ENCODE assay signal across 8 cellular contexts in the genomic region with DNA sequence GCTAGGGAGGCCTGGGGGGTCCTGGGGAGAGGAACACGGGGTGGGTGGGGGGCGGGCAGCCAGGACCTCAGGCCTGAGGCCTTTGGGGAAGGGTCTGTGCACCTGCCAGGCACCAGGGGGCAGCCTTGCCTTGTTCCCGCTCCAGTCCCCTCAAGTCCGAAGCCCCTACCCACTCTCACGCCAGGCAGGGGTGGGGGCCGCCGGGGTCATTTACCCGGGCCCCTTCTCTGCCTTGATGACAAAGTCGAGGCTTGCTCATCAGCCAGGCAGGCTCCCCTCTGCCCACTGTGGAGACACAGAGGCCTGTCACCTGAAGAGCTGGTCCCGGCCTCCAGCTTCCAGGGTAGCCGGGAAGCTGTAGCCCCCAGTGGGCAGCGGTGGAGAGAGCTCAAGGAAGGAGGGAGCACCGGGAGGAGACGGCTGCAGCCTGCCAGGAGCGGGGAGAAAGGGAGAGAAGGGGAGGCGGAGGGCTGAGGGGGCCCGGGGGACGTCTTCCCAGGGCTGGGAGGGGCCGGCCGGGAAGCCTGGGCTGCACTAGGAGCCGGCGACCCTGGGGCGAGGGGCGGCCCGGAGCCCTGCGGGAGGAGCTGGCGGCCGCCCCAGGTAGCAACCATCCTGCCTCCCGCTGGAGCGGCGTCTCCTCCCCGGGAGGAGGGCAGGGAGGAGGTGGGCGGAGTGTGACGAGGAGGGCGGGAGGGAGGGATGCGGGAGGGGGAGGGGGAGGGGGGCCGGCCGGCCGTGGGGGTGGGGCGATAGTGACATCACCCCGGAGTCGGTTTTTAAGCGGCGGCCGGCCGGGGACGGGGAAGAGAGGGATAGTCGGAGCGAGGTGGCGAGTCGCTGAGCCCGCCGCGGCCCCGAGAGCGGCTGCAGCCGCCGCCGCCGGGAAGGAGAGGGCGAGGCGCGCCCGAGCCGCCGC. TPM values are rescaled to one million over a fixed set of nuclear protein-coding genes. Genes with fewer than 3 reads are reported as not detected.
DNase-seq lines count a peak whose midpoint lies in the region; ATAC-seq and TF ChIP-seq lines count a peak whose summit lies in the region.

A gene (plus strand): TSS at position 806 of the 919 bp plus-strand sequence. CDS start 649 bp downstream, outside the sequence.

- H3K36me3 Mint-ChIP-seq in activated naive CD8-positive, alpha-beta T cell treated with anti-CD3 and anti-CD28 coated beads, Interleukin-2, amount 50 U/mL, for 24 hours (ENCODE audit: low read depth), result no peaks in the 10 kb centered on the region

- no peaks in the 10 kb centered on the region for H3K79me2 ChIP-seq in OCI-LY7 (ENCODE audit: insufficient read depth, low read depth, low read length)

- WGBS in heart left ventricle, 4 donors, result 1 to 46% (median 21%) methylated on average over 27 to 60 of the region's 66 CpGs

- H4K20me1 ChIP-seq in OCI-LY7 (ENCODE audit: insufficient read depth, low read length), result no peaks in the 10 kb centered on the region

- H3K4me2 ChIP-seq in OCI-LY7 (ENCODE audit: low read length), result peak within 1 kb of the TSS; percentile 51

- ATAC-seq in activated naive CD8-positive, alpha-beta T cell treated with anti-CD3 and anti-CD28 coated beads, Interleukin-2, amount 50 U/mL, for 24 hours, result peak; percentile 34
- ATAC-seq in heart left ventricle (peak; percentile 43 to 69 (median 56)), HG03196 (IDR thresholded peaks at IDR 0.05; ENCODE audit: unreplicated experiment) (no peak), GM19395 (IDR thresholded peaks at IDR 0.05; ENCODE audit: unreplicated experiment) (no peak)

- peak within 1 kb of the TSS; percentile 45 for H3K4me3 ChIP-seq in BJ (ENCODE audit: low read depth, low read length)
- peak within 1 kb of the TSS; percentile 50 for H3K4me3 ChIP-seq in HAP-1
- H3K4me3 ChIP-seq in OCI-LY7 (ENCODE audit: low read depth, low read length, poor library complexity, severe bottlenecking), result peak within 1 kb of the TSS; percentile 47
- H3K4me3 ChIP-seq in heart left ventricle, result peak within 1 kb of the TSS in 11 of 12 donors; percentile 20 to 69 (median 50)

- H3K4me1 Mint-ChIP-seq in activated naive CD8-positive, alpha-beta T cell treated with anti-CD3 and anti-CD28 coated beads, Interleukin-2, amount 50 U/mL, for 24 hours, result no peaks in the 10 kb centered on the region

- intact Hi-C loops in OCI-LY7 (cut with micrococcal nuclease; ENCODE audit: unreplicated experiment) (loop anchor here (10.0 kb wide), 1 partner anchor 77 kb away; a partner anchor contains a TSS), heart left ventricle (cut with DNase I) (loop anchor here in 1 of 10 donors (1.0 kb wide), 1 partner anchor 21 kb away; no protein-coding TSS in a partner anchor), posterior cingulate gyrus (cut with DNase I) (no loop called here)

- no peak for TF ChIP-seq POLR2A in heart left ventricle (IDR thresholded peaks at IDR 0.05)

- peaks cover 9% of the 10 kb centered on the region for H3K9me3 ChIP-seq in HAP-1
- no peaks in the 10 kb centered on the region for H3K9me3 ChIP-seq in OCI-LY7 (ENCODE audit: low read length)
- H3K9me3 ChIP-seq in heart left ventricle, result peaks cover 0 to 4% (median 0%) of the 10 kb centered on the region in 12 donors

- DNase-seq in BJ (ENCODE audit: low read depth), result no peak
- DNase-seq in HAP-1 (ENCODE audit: low spot score in 2 of 2), result peak; percentile 81 to 93
- peak; percentile 31 for DNase-seq in OCI-LY7 (ENCODE audit: low spot score)
- peak; percentile 44 for DNase-seq in activated naive CD8-positive, alpha-beta T cell treated with anti-CD3 and anti-CD28 coated beads, Interleukin-2, amount 50 U/mL, for 24 hours
- DNase-seq in heart left ventricle, result peak; percentile 78 to 89 (median 79)
- peak; percentile 69 to 96 (median 76) for DNase-seq in posterior cingulate gyrus

- H3K36me3 ChIP-seq in BJ (ENCODE audit: control insufficient read depth, insufficient read depth, low read length) (no peaks in the 10 kb centered on the region), HAP-1 (replicated peaks) (peaks cover 27% of the 10 kb centered on the region), OCI-LY7 (ENCODE audit: insufficient read depth, low read length) (no peaks in the 10 kb centered on the region), heart left ventricle (no peaks in the 10 kb centered on the region)

- H2AFZ ChIP-seq in OCI-LY7 (ENCODE audit: low read length), result no peak within 1 kb of the TSS

- H3K27ac ChIP-seq in OCI-LY7 (ENCODE audit: low read depth, low read length, poor library complexity, severe bottlenecking) (no peak within 1 kb of the TSS), heart left ventricle (peak within 1 kb of the TSS; percentile 58 to 92 (median 80))

- no TSS peak for BruUV-seq in OCI-LY7 (replicated peaks; lab: Mats Ljungman, UMichigan)

- H3K4me1 ChIP-seq in HAP-1 (peaks cover 46% of the 10 kb centered on the region), OCI-LY7 (ENCODE audit: insufficient read depth, low read length, poor library complexity, severe bottlenecking) (no peaks in the 10 kb centered on the region), heart left ventricle (peaks cover 0 to 8% (median 0%) of the 10 kb centered on the region in 12 donors)

- no peaks in the 10 kb centered on the region for H3K9me3 Mint-ChIP-seq in activated naive CD8-positive, alpha-beta T cell treated with anti-CD3 and anti-CD28 coated beads, Interleukin-2, amount 50 U/mL, for 24 hours

- peak; percentile 35; the same call in 1 of the 2 replicates for TF ChIP-seq CTCF in BJ (IDR thresholded peaks at IDR 0.05; ENCODE audit: insufficient read depth, low read depth, low read length)
- TF ChIP-seq CTCF in OCI-LY7 (conservative IDR thresholded peaks at IDR 0.05; ENCODE audit: low read length), result peak; percentile 63
- TF ChIP-seq CTCF in heart left ventricle (IDR thresholded peaks at IDR 0.05), result peak in 11 of 12 donors; percentile 20 to 54 (median 36)

- H3K27me3 Mint-ChIP-seq in activated naive CD8-positive, alpha-beta T cell treated with anti-CD3 and anti-CD28 coated beads, Interleukin-2, amount 50 U/mL, for 24 hours, result peaks cover 11% of the 10 kb centered on the region

- H3K9me2 ChIP-seq in OCI-LY7 (ENCODE audit: insufficient read depth, low read length), result no peaks in the 10 kb centered on the region

- no peak within 1 kb of the TSS for H3K4me3 Mint-ChIP-seq in activated naive CD8-positive, alpha-beta T cell treated with anti-CD3 and anti-CD28 coated beads, Interleukin-2, amount 50 U/mL, for 24 hours

- CTCF ChIA-PET in BJ (lab: Yijun Ruan, JAX) (interaction anchor here (0.6 to 1.1 kb wide), 3 partner anchors 21 to 30 kb away, joined by 3 to 4 read pairs (median 3); no protein-coding TSS in a partner anchor), OCI-LY7 (lab: Charles Lee; ENCODE audit: unreplicated experiment) (no interaction called here)

- no peaks in the 10 kb centered on the region for H3K27me3 ChIP-seq in BJ (ENCODE audit: control insufficient read depth, insufficient read depth, low read length)
- H3K27me3 ChIP-seq in HAP-1 (ENCODE audit: low read depth), result no peaks in the 10 kb centered on the region
- peaks cover 0 to 18% (median 0%) of the 10 kb centered on the region in 9 donors for H3K27me3 ChIP-seq in heart left ventricle

- POLR2A ChIA-PET in BJ (lab: Charles Lee), result interaction anchor here (0.8 kb wide), 1 partner anchor 609 kb away, joined by 9 read pairs; no protein-coding TSS in a partner anchor
- POLR2A ChIA-PET in OCI-LY7 (lab: Charles Lee), result no interaction called here

- in situ Hi-C loops in HAP-1 (cut with MboI; ENCODE audit: low sequenced_read_pairs), result no loop called here

- no peak within 1 kb of the TSS for H3K27ac Mint-ChIP-seq in activated naive CD8-positive, alpha-beta T cell treated with anti-CD3 and anti-CD28 coated beads, Interleukin-2, amount 50 U/mL, for 24 hours

RNA-seq across cellular contexts. Expression of the gene that starts here (rescaled TPM):
- 8.3 and 11.9 TPM in 2 replicates for polyA plus RNA-seq in BJ (2011; rRNA removed)
- 21.5 and 24.3 TPM in 2 replicates for polyA minus RNA-seq in BJ (2011; rRNA and poly(A)+ RNA removed)
- total RNA-seq in OCI-LY7 (2014; rRNA removed; shearing (Covaris generic)), result not detected in 2 replicates
- total RNA-seq in OCI-LY7 (2022), result not detected in 2 replicates
- total RNA-seq in heart left ventricle, result 100 to 1,000 TPM; 113 to 203 (median 179) TPM
- polyA plus RNA-seq in heart left ventricle, result 100 to 1,000 TPM; 138 to 241 TPM

Comparison
In these comparisons a context has a peak if more than half of its experiments do, and no peak if none do; other contexts are left out.
1. RNA of the gene that starts here (total RNA-seq): 113 to 203 TPM in heart left ventricle; not detected in OCI-LY7; every median in the first group is over 100 times any median in the second.
2. RNA of the gene that starts here (polyA plus RNA-seq): 138 to 241 TPM in heart left ventricle; 8.3 to 11.9 TPM in BJ; every median in the first group is over 10 times any median in the second.
3. Peak in DNase-seq, H3K4me3 ChIP-seq and H3K4me2 ChIP-seq in OCI-LY7; RNA of the gene not detected or under 1 TPM.
4. ATAC-seq: peak in activated naive CD8-positive, alpha-beta T cell treated with anti-CD3 and anti-CD28 coated beads, Interleukin-2, amount 50 U/mL, for 24 hours (single experiment) and heart left ventricle (4 of 4); none in HG03196 (single experiment) and GM19395 (single experiment).
5. Peak in every context shown above with its lines, with median percentiles within 50 percentile points of each other: H3K4me3 ChIP-seq and CTCF ChIP-seq.